Comparison of ENCODE assay signal across 10 cellular contexts in the genomic region with DNA sequence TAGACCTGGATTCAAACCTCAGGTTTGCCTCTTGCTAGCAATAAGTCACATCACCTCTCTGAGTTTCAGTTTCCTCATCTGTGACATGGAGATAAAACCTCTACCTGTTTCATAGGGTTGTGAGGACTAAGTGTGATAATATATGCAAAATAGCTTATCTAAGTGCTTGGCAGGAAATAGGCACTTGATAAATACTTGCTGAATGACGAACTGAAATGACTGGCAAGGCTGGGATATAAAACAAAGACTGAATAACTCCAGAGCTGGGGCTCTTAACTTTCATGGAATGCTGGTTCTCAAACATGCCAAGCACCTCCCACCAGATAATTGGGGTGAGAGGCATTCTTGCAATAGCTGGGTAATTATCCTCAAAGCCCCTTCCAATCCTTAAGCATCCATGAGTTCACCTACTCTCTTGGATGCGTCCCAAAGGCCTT.
DNase-seq lines count a peak whose midpoint lies in the region; ATAC-seq and TF ChIP-seq lines count a peak whose summit lies in the region.
"Had no signal": no experiment of that assay in that cellular context is flagged by ENCODE, and none has a peak within 500 bp of the region (broad histone marks: within the 10 kb centered on the region; RNA-seq: fewer than 3 reads in every experiment).

No MANE protein-coding gene starts in this region.

- WGBS in GM23248 (ENCODE audit: low coverage in 1 of 2, low lambda C conversion rate in 2 of 2, missing lambda C conversion rate in 2 of 2), 2 experiments: 21 to 25% methylated on average over 2 of the region's 2 CpGs
- WGBS in aorta, 2 donors: 52 to 54% methylated on average over 2 of the region's 2 CpGs

- ATAC-seq in natural killer cell treated with Interleukin-12 subunit alpha and Interleukin-12 subunit beta and Interleukin-15 and Interleukin-18, amount 100 ng/mL, for 72 hours: no peak
- no peak for ATAC-seq in aorta (ENCODE audit: low FRiP score)

- no peaks in the 10 kb centered on the region for H3K27me3 Mint-ChIP-seq in natural killer cell treated with Interleukin-12 subunit alpha and Interleukin-12 subunit beta and Interleukin-15 and Interleukin-18, amount 100 ng/mL, for 72 hours

- H3K4me2 ChIP-seq in GM23248 (ENCODE audit: unreplicated experiment): peak overlapping the region; percentile 43

- H4K20me1 ChIP-seq in GM23248 (ENCODE audit: insufficient read depth): no peaks in the 10 kb centered on the region

- H3K36me3 Mint-ChIP-seq in natural killer cell treated with Interleukin-12 subunit alpha and Interleukin-12 subunit beta and Interleukin-15 and Interleukin-18, amount 100 ng/mL, for 72 hours: no peaks in the 10 kb centered on the region
- H3K36me3 Mint-ChIP-seq: activated naive CD4-positive, alpha-beta T cell treated with anti-CD3 and anti-CD28 coated beads, Interleukin-2, amount 50 U/mL, for 72 hours had no signal

- H3K36me3 ChIP-seq in GM23248 (ENCODE audit: low read depth): no peaks in the 10 kb centered on the region
- no peaks in the 10 kb centered on the region for H3K36me3 ChIP-seq in aorta (ENCODE audit: control insufficient read depth in 1 of 2, insufficient read depth in 2 of 2, low read length in 1 of 2)

- no peaks in the 10 kb centered on the region for H3K9me3 Mint-ChIP-seq in natural killer cell treated with Interleukin-12 subunit alpha and Interleukin-12 subunit beta and Interleukin-15 and Interleukin-18, amount 100 ng/mL, for 72 hours
- H3K9me3 Mint-ChIP-seq: activated naive CD4-positive, alpha-beta T cell treated with anti-CD3 and anti-CD28 coated beads, Interleukin-2, amount 50 U/mL, for 72 hours; T-helper 2 cell treated with Interferon-gamma antibody and Interleukin-4, amounts not matched to agents 5 μg/mL and 100 μg/mL, for 36 hours had no signal

- TF ChIP-seq CTCF in RWPE1 (conservative IDR thresholded peaks at IDR 0.05; ENCODE audit: low read depth): no peak

- intact Hi-C loops in aorta (cut with DNase I): no loop called here

- H3K79me2 ChIP-seq in GM23248 (ENCODE audit: insufficient read depth): no peaks in the 10 kb centered on the region

- H3K4me1 Mint-ChIP-seq in natural killer cell treated with Interleukin-12 subunit alpha and Interleukin-12 subunit beta and Interleukin-15 and Interleukin-18, amount 100 ng/mL, for 72 hours (ENCODE audit: low read depth in 2 of 2): peaks cover 17% of the 10 kb centered on the region in 2 donors

- H3K27ac Mint-ChIP-seq in natural killer cell treated with Interleukin-12 subunit alpha and Interleukin-12 subunit beta and Interleukin-15 and Interleukin-18, amount 100 ng/mL, for 72 hours: no peak overlapping the region
- H3K27ac Mint-ChIP-seq: activated naive CD4-positive, alpha-beta T cell treated with anti-CD3 and anti-CD28 coated beads, Interleukin-2, amount 50 U/mL, for 72 hours; T-helper 2 cell treated with Interferon-gamma antibody and Interleukin-4, amounts not matched to agents 5 μg/mL and 100 μg/mL, for 36 hours had no signal

- peak overlapping the region; percentile 61 for H3K9ac ChIP-seq in GM23248

- no peak overlapping the region for H2AFZ ChIP-seq in GM23248

- DNase-seq in GM23248 (peak; percentile 71), RWPE1 (ENCODE audit: low spot score) (peak; percentile 94), fibroblast of peridontal ligament (ENCODE audit: extremely low read depth) (peak; percentile 82), aorta (no peak), epidermal melanocyte (ENCODE audit: insufficient read length, low spot score) (no peak)
- no peak for DNase-seq in natural killer cell treated with Interleukin-12 subunit alpha and Interleukin-12 subunit beta and Interleukin-15 and Interleukin-18, amount 100 ng/mL, for 72 hours (ENCODE audit: low spot score)
- DNase-seq: stimulated activated CD4-positive, alpha-beta T cell treated with anti-CD3 and anti-CD28 coated beads, Interleukin-15, amount 100 ng/mL, for 24 hours had no signal

- H3K27ac ChIP-seq in GM23248: peak overlapping the region; percentile 90
- H3K27ac ChIP-seq in RWPE1: peak overlapping the region; percentile 97
- peak overlapping the region in 14 of 21 experiments; percentile 31 to 86 (median 72) for H3K27ac ChIP-seq in skin epidermis
- no peak overlapping the region for H3K27ac ChIP-seq in aorta (ENCODE audit: low read depth in 1 of 2, low read length in 2 of 2)

- POLR2A ChIA-PET in RWPE1 (lab: Yijun Ruan, JAX; ENCODE audit: low non-redundant PET): interaction anchor here (0.6 kb wide), 1 partner anchor 149 kb away, joined by 3 read pairs; a partner anchor contains a TSS

- H3K4me3 ChIP-seq in GM23248 (peak overlapping the region; percentile 14; the same call in 1 of the 2 replicates), skin epidermis (no peak overlapping the region), aorta (ENCODE audit: low read length in 2 of 2) (no peak overlapping the region)

- H3K4me1 ChIP-seq in GM23248 (ENCODE audit: insufficient read depth): peaks cover 45% of the 10 kb centered on the region
- peaks cover 0 to 2% of the 10 kb centered on the region in 2 donors for H3K4me1 ChIP-seq in aorta (ENCODE audit: control insufficient read depth in 1 of 2, insufficient read depth in 2 of 2, low read length in 2 of 2)

- CTCF ChIA-PET in RWPE1 (lab: Yijun Ruan, JAX): interaction anchor here (0.7 to 1.8 kb wide), 5 partner anchors 22 to 172 kb away, joined by 4 to 10 read pairs (median 4); no protein-coding TSS in a partner anchor

- H3K27me3 ChIP-seq in GM23248 (replicated peaks; ENCODE audit: insufficient read depth) (no peaks in the 10 kb centered on the region), aorta (ENCODE audit: control insufficient read depth in 1 of 2, insufficient read depth in 2 of 2, low read length in 1 of 2) (no peaks in the 10 kb centered on the region)

- no peaks in the 10 kb centered on the region for H3K9me3 ChIP-seq in GM23248 (ENCODE audit: low read depth)
- H3K9me3 ChIP-seq in aorta (ENCODE audit: control insufficient read depth, low read length): no peaks in the 10 kb centered on the region

- H3K4me3 Mint-ChIP-seq in natural killer cell treated with Interleukin-12 subunit alpha and Interleukin-12 subunit beta and Interleukin-15 and Interleukin-18, amount 100 ng/mL, for 72 hours: no peak overlapping the region
- H3K4me3 Mint-ChIP-seq: T-helper 2 cell treated with Interferon-gamma antibody and Interleukin-4, amounts not matched to agents 5 μg/mL and 100 μg/mL, for 36 hours had no signal

- peaks cover 41% of the 10 kb centered on the region for H3F3A ChIP-seq in GM23248 (ENCODE audit: insufficient read depth)

- H3K9me2 ChIP-seq in GM23248 (ENCODE audit: insufficient read depth): no peaks in the 10 kb centered on the region

- in situ Hi-C loops in GM23248 (cut with MboI): no loop called here

Comparison
In these comparisons a context has a peak if more than half of its experiments do, and no peak if none do; other contexts are left out.
1. DNase-seq: peak in GM23248 (single experiment), RWPE1 (single experiment) and fibroblast of peridontal ligament (single experiment); none in natural killer cell treated with Interleukin-12 subunit alpha and Interleukin-12 subunit beta and Interleukin-15 and Interleukin-18, amount 100 ng/mL, for 72 hours (single experiment), aorta (0 of 2) and epidermal melanocyte (single experiment).
2. H3K27ac ChIP-seq: peak in GM23248 (single experiment), RWPE1 (single experiment) and skin epidermis (14 of 21); none in aorta (0 of 2).